ENCODE assay signal across 22 cellular contexts in genomic region chr15:28888302-28888894, GRCh38. TPM values are rescaled to one million over a fixed set of nuclear protein-coding genes. Genes with fewer than 3 reads are reported as not detected.
DNase-seq lines count a peak whose midpoint lies in the region; ATAC-seq and TF ChIP-seq lines count a peak whose summit lies in the region.
"Had no signal": no experiment of that assay in that cellular context is flagged by ENCODE, and none has a peak within 500 bp of the region (broad histone marks: within the 10 kb centered on the region; RNA-seq: fewer than 3 reads in every experiment).

No MANE protein-coding gene starts in this region.

- H3K4me3 Mint-ChIP-seq in CD4-positive, alpha-beta T cell: peak overlapping the region; percentile 90
- H3K4me3 Mint-ChIP-seq in chondrocyte (ENCODE audit: unreplicated experiment): no peak overlapping the region
- peak overlapping the region; percentile 92 for H3K4me3 Mint-ChIP-seq in neural crest cell

- no peaks in the 10 kb centered on the region for H3K36me3 ChIP-seq in IMR-90 (ENCODE audit: control insufficient read depth, insufficient read depth, low read length)
- H3K36me3 ChIP-seq: colonic mucosa, vagina had no signal

- in situ Hi-C loops in IMR-90 (cut with MboI; ENCODE audit: low sequenced_read_pairs): loop anchor here (10.0 kb wide), 1 partner anchor 86 kb away; no protein-coding TSS in a partner anchor

- no peak overlapping the region for H2BK20ac ChIP-seq in IMR-90 (ENCODE audit: low read depth, low read length)

- H2AK5ac ChIP-seq in IMR-90 (ENCODE audit: low read depth, low read length): peak overlapping the region; percentile 51; the same call in 1 of the 2 replicates

- no TSS peak for BruUV-seq in IMR-90 (replicated peaks; lab: Mats Ljungman, UMichigan)

- no peak overlapping the region for H4K5ac ChIP-seq in IMR-90 (ENCODE audit: low read depth, low read length)

- POLR2A ChIA-PET in CD4-positive, alpha-beta T cell (lab: Charles Lee): no interaction called here
- POLR2A ChIA-PET in IMR-90 (lab: Charles Lee; ENCODE audit: unreplicated experiment): no interaction called here

- WGBS in IMR-90 (ENCODE audit: extremely low coverage in 2 of 2, insufficient read length in 1 of 2), 2 experiments: 94% methylated on average over 9 of the region's 18 CpGs; no CpG with 5 or more reads in 1 of the 2 experiments

- no peak for DNase-seq in CD4-positive, alpha-beta T cell
- DNase-seq in IMR-90: no peak
- DNase-seq in chondrocyte (ENCODE audit: low spot score): peak; percentile 72
- no peak for DNase-seq in neural crest cell (ENCODE audit: low read depth, low spot score)
- DNase-seq in NCI-H2029 (lab: John Stamatoyannopoulos, UW): no peak
- DNase-seq in epidermal melanocyte (ENCODE audit: insufficient read length, low spot score): no peak
- DNase-seq in SHP77 (lab: John Stamatoyannopoulos, UW): no peak
- no peak for DNase-seq in HUDEP-2 (lab: John Stamatoyannopoulos, UW; ENCODE audit: unreplicated experiment in 76 of 76)
- DNase-seq: Calu3, colonic mucosa, mesendoderm, NCI-H1105 treated with DMSO at 0.1 percent for 48 hours, NCI-H524 treated with DMSO at 0.1 percent for 48 hours, nucleus accumbens, SHP77 treated with DMSO at 0.1 percent for 48 hours, T-helper 1 cell had no signal

- no peak overlapping the region for H3K14ac ChIP-seq in IMR-90 (replicated peaks; ENCODE audit: low read depth, low read length)

- peak overlapping the region; percentile 99 for H3K27ac Mint-ChIP-seq in CD4-positive, alpha-beta T cell
- H3K27ac Mint-ChIP-seq in chondrocyte (ENCODE audit: unreplicated experiment) (no peak overlapping the region), neural crest cell (ENCODE audit: unreplicated experiment) (peak overlapping the region; percentile 57)

- H3K36me3 Mint-ChIP-seq in CD4-positive, alpha-beta T cell (ENCODE audit: low read depth): peaks cover 8% of the 10 kb centered on the region
- H3K36me3 Mint-ChIP-seq in chondrocyte (ENCODE audit: low read depth) (no peaks in the 10 kb centered on the region), neural crest cell (ENCODE audit: low read depth) (no peaks in the 10 kb centered on the region)

- H4K91ac ChIP-seq in IMR-90 (ENCODE audit: insufficient read depth, low read depth, low read length): no peak overlapping the region

- no peaks in the 10 kb centered on the region for H3K9me3 Mint-ChIP-seq in CD4-positive, alpha-beta T cell
- H3K9me3 Mint-ChIP-seq in chondrocyte (ENCODE audit: low read depth) (no peaks in the 10 kb centered on the region), neural crest cell (no peaks in the 10 kb centered on the region)

- H3K4me3 ChIP-seq in IMR-90 (ENCODE audit: insufficient read depth, low read depth, low read length): no peak overlapping the region
- H3K4me3 ChIP-seq: colonic mucosa, vagina had no signal

- H3K4me1 Mint-ChIP-seq in CD4-positive, alpha-beta T cell (ENCODE audit: low read depth): peaks cover 62% of the 10 kb centered on the region
- peaks cover 49% of the 10 kb centered on the region for H3K4me1 Mint-ChIP-seq in chondrocyte (ENCODE audit: low read depth)
- H3K4me1 Mint-ChIP-seq in neural crest cell: peaks cover 49% of the 10 kb centered on the region

- no peak overlapping the region for H2AK9ac ChIP-seq in IMR-90 (replicated peaks; ENCODE audit: low read depth, low read length, poor library complexity)

- H3K56ac ChIP-seq in IMR-90 (ENCODE audit: extremely low read depth, insufficient read depth, low read length): no peak overlapping the region

- no peaks in the 10 kb centered on the region for H3K27me3 Mint-ChIP-seq in CD4-positive, alpha-beta T cell
- no peaks in the 10 kb centered on the region for H3K27me3 Mint-ChIP-seq in chondrocyte (ENCODE audit: low read depth)
- no peaks in the 10 kb centered on the region for H3K27me3 Mint-ChIP-seq in neural crest cell (ENCODE audit: low read depth)

- dilution Hi-C loops in IMR-90 (cut with HindIII; ENCODE audit: low sequenced_read_pairs, unreplicated experiment): no loop called here

- no peak overlapping the region for H4K8ac ChIP-seq in IMR-90 (ENCODE audit: low read depth in 2 of 2, low read length in 2 of 2)

- ATAC-seq in CD4-positive, alpha-beta T cell (ENCODE audit: poor library complexity): no peak
- no peak for ATAC-seq in IMR-90 (ENCODE audit: low read depth)
- ATAC-seq: HCT116 had no signal

- intact Hi-C loops in CD4-positive, alpha-beta T cell (cut with DNase I, micrococcal nuclease): loop anchor here in 1 of 2 experiments (5.0 kb wide), 1 partner anchor 49 kb away; no protein-coding TSS in a partner anchor
- intact Hi-C loops in IMR-90 (cut with micrococcal nuclease): no loop called here

- H3K18ac ChIP-seq in IMR-90 (ENCODE audit: low read depth, low read length): no peak overlapping the region

- peak overlapping the region; percentile 19; the same call in 1 of the 2 replicates for H3K4ac ChIP-seq in IMR-90 (ENCODE audit: low read depth, low read length)

- CTCF ChIA-PET in CD4-positive, alpha-beta T cell (lab: Charles Lee): interaction anchor here (1.5 kb wide), 1 partner anchor 15 kb away, joined by 5 read pairs; no protein-coding TSS in a partner anchor
- CTCF ChIA-PET in IMR-90 (lab: Yijun Ruan, JAX): interaction anchor here (0.8 to 1.2 kb wide), 2 partner anchors 87 to 214 kb away, joined by 3 read pairs; no protein-coding TSS in a partner anchor

- no peak overlapping the region for H3K4me2 ChIP-seq in IMR-90 (ENCODE audit: low read depth, low read length)

- TF ChIP-seq CTCF in CD4-positive, alpha-beta T cell (IDR thresholded peaks at IDR 0.05): no peak
- TF ChIP-seq CTCF in IMR-90 (conservative IDR thresholded peaks at IDR 0.05; ENCODE audit: low read depth, low read length): no peak
- no peak for TF ChIP-seq CTCF in chondrocyte (IDR thresholded peaks at IDR 0.05)
- no peak for TF ChIP-seq CTCF in neural crest cell (conservative IDR thresholded peaks at IDR 0.05)

- H3K27ac ChIP-seq in CD4-positive, alpha-beta T cell (ENCODE audit: low read depth, low read length): peak overlapping the region; percentile 70
- no peak overlapping the region for H3K27ac ChIP-seq in IMR-90 (ENCODE audit: insufficient read depth, low read length)
- H3K27ac ChIP-seq: colonic mucosa, vagina had no signal

- no peak overlapping the region for H3K23ac ChIP-seq in IMR-90 (ENCODE audit: low read depth, low read length)

- TF ChIP-seq POLR2A in IMR-90 (IDR thresholded peaks at IDR 0.05; ENCODE audit: low read depth, low read length): no peak

- H2BK120ac ChIP-seq in IMR-90 (ENCODE audit: low read depth, low read length): no peak overlapping the region

- H2BK15ac ChIP-seq in IMR-90 (ENCODE audit: low read depth, low read length): no peak overlapping the region

- H3K9me3 ChIP-seq in CD4-positive, alpha-beta T cell (ENCODE audit: control insufficient read depth, low read length): no peaks in the 10 kb centered on the region
- H3K9me3 ChIP-seq in IMR-90 (ENCODE audit: control insufficient read depth, insufficient read depth, low read length): no peaks in the 10 kb centered on the region
- H3K9me3 ChIP-seq: colonic mucosa, vagina had no signal

- peaks cover 17% of the 10 kb centered on the region for H3K4me1 ChIP-seq in IMR-90 (ENCODE audit: control insufficient read depth, insufficient read depth, low read length)
- H3K4me1 ChIP-seq: colonic mucosa had no signal

- H2AFZ ChIP-seq in IMR-90 (replicated peaks; ENCODE audit: low read length, poor library complexity): no peak overlapping the region

- H3K9ac ChIP-seq in IMR-90 (ENCODE audit: low read depth, low read length): no peak overlapping the region

- H3K9me1 ChIP-seq in IMR-90 (ENCODE audit: insufficient read depth, low read length): peaks cover 17% of the 10 kb centered on the region

- H4K20me1 ChIP-seq in IMR-90 (ENCODE audit: insufficient read depth, low read length): peaks cover 22% of the 10 kb centered on the region; the same call in 1 of the 2 replicates

- H3K27me3 ChIP-seq in CD4-positive, alpha-beta T cell (ENCODE audit: control insufficient read depth, insufficient read depth, low read length): no peaks in the 10 kb centered on the region
- no peaks in the 10 kb centered on the region for H3K27me3 ChIP-seq in IMR-90 (ENCODE audit: control insufficient read depth, insufficient read depth, low read length)
- H3K27me3 ChIP-seq: vagina had no signal

- no peak for TF ChIP-seq RAD21 in IMR-90 (IDR thresholded peaks at IDR 0.05; ENCODE audit: low read length)

- no peak overlapping the region for H2BK5ac ChIP-seq in IMR-90 (ENCODE audit: low read depth, low read length, poor library complexity, severe bottlenecking)

- H3K79me1 ChIP-seq in IMR-90 (ENCODE audit: low read depth in 1 of 2, low read length in 2 of 2): peaks cover 16 to 65% of the 10 kb centered on the region in 2 experiments

TF ChIP-seq in IMR-90, 13 proteins besides CTCF, POLR2A, EP300 and RAD21 (continues in another document):
- TF ChIP-seq MXI1 (IDR thresholded peaks at IDR 0.05; ENCODE audit: borderline replicate concordance, low read depth, low read length) (no peak), RFX5 (IDR thresholded peaks at IDR 0.05; ENCODE audit: low read depth, low read length) (no peak), BHLHE40 (IDR thresholded peaks at IDR 0.05; ENCODE audit: low read depth, low read length) (no peak), RCOR1 (IDR thresholded peaks at IDR 0.05; ENCODE audit: insufficient replicate concordance, low read length) (no peak), MAZ (IDR thresholded peaks at IDR 0.05; ENCODE audit: borderline replicate concordance, low read depth, low read length) (no peak), SMC3 (IDR thresholded peaks at IDR 0.05; ENCODE audit: low read depth, low read length) (no peak), CHD1 (IDR thresholded peaks at IDR 0.05; ENCODE audit: low read depth, low read length) (no peak)

RNA-seq across cellular contexts. Expression of gene APBA2, which starts 2.6 kb away (rescaled TPM):
- 100 to 1,000 TPM; 123 to 126 TPM for total RNA-seq in CD4-positive, alpha-beta T cell
- total RNA-seq in IMR-90 (2012; rRNA removed) (27.8 and 33.0 TPM in 2 replicates), chondrocyte (26.4 to 30.4 TPM (median 28.7 TPM) in 3 replicates), neural crest cell (78.6 and 79.9 TPM in 2 replicates)
- polyA plus RNA-seq in IMR-90 (2012; rRNA removed): 21.7 and 26.5 TPM in 2 replicates
- polyA plus RNA-seq in IMR-90 (2012; cell fraction: cytosol; rRNA removed): 14.7 and 25.1 TPM in 2 replicates
- 35.8 and 49.9 TPM in 2 replicates for polyA plus RNA-seq in IMR-90 (2012; cell fraction: nucleus; rRNA removed; ENCODE audit: low replicate concordance)
- total RNA-seq: Calu3 had no signal

RNA-seq across cellular contexts. Expression of gene GOLGA6L7, which starts 40.0 kb away (rescaled TPM):
- total RNA-seq in CD4-positive, alpha-beta T cell: not detected
- total RNA-seq in IMR-90 (2012; rRNA removed): not detected in 2 replicates
- not detected in 2 replicates for polyA plus RNA-seq in IMR-90 (2012; rRNA removed)
- not detected in 2 replicates for polyA plus RNA-seq in IMR-90 (2012; cell fraction: cytosol; rRNA removed)
- polyA plus RNA-seq in IMR-90 (2012; cell fraction: nucleus; rRNA removed; ENCODE audit: low replicate concordance): not detected in 2 replicates
- total RNA-seq in chondrocyte: not detected in 3 replicates
- not detected in 2 replicates for total RNA-seq in neural crest cell
- total RNA-seq: activated CD8-positive, alpha-beta memory T cell treated with anti-CD3 and anti-CD28 coated beads for 36 hours; aorta; Calu3; colonic mucosa; fibroblast of villous mesenchyme; kidney epithelial cell; vagina had no signal
- polyA plus RNA-seq: aorta had no signal
